Comparison of ENCODE assay signal across 13 cellular contexts in the genomic region with DNA sequence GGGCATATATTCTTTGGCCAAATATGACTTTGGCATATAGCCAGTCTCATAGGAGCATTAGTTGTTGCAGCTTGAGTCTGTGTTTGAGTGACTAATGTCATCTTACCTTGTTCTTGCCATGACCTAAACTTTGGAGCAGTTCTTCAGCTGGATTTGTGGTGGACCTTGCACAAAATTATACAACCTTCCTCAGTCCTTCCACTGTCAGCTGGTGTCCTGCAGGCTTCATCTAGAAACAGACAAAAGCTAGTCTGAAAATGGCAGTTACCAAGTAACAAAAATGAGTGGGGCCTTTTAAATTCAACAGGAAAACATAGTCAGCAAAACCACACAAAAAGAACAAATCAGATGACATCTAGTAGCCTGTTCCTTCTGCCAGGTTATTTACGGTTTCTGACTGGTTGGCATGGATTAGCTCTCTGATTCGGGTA. TPM values are rescaled to one million over a fixed set of nuclear protein-coding genes. Genes with fewer than 3 reads are reported as not detected.
DNase-seq lines count a peak whose midpoint lies in the region; ATAC-seq and TF ChIP-seq lines count a peak whose summit lies in the region.
"Had no signal": no experiment of that assay in that cellular context is flagged by ENCODE, and none has a peak within 500 bp of the region (broad histone marks: within the 10 kb centered on the region; RNA-seq: fewer than 3 reads in every experiment).

No MANE protein-coding gene starts in this region.

- H3K4me3 Mint-ChIP-seq in osteocyte (ENCODE audit: unreplicated experiment) = no peak overlapping the region
- H3K4me3 Mint-ChIP-seq: central memory CD8-positive, alpha-beta T cell; IgD-negative memory B cell had no signal

- TF ChIP-seq CTCF in osteocyte (IDR thresholded peaks at IDR 0.05) = no peak
- TF ChIP-seq CTCF in brain microvascular endothelial cell (IDR thresholded peaks at IDR 0.05; ENCODE audit: low read depth, low read length, missing control alignments) = no peak

- H3K27me3 ChIP-seq in ACC112 (ENCODE audit: insufficient read depth, low read length) = no peaks in the 10 kb centered on the region
- no peaks in the 10 kb centered on the region for H3K27me3 ChIP-seq in brain microvascular endothelial cell (replicated peaks)

- in situ Hi-C loops in brain microvascular endothelial cell (cut with HindIII; ENCODE audit: low pct_ligation_motif_present, low sequenced_read_pairs) = no loop called here

- no peak overlapping the region for H3K4me3 ChIP-seq in ACC112 (ENCODE audit: low read depth, low read length)
- H3K4me3 ChIP-seq in brain microvascular endothelial cell (ENCODE audit: low read depth, low read length) = no peak overlapping the region
- H3K4me3 ChIP-seq: lower lobe of right lung had no signal

- intact Hi-C loops in sciatic nerve (cut with DNase I) = no loop called here

- no peak overlapping the region for H2AFZ ChIP-seq in ACC112 (ENCODE audit: low read length, unreplicated experiment)

- H3K4me1 Mint-ChIP-seq in osteocyte (ENCODE audit: unreplicated experiment) = peaks cover 36% of the 10 kb centered on the region
- H3K4me1 Mint-ChIP-seq: central memory CD8-positive, alpha-beta T cell; IgD-negative memory B cell had no signal

- no peaks in the 10 kb centered on the region for H3K27me3 Mint-ChIP-seq in osteocyte (ENCODE audit: unreplicated experiment)

- no peaks in the 10 kb centered on the region for H3K36me3 ChIP-seq in ACC112 (ENCODE audit: insufficient read depth, low read length)
- no peaks in the 10 kb centered on the region for H3K36me3 ChIP-seq in brain microvascular endothelial cell (replicated peaks)
- H3K36me3 ChIP-seq: lower lobe of right lung had no signal

- H3K4me1 ChIP-seq in ACC112 (ENCODE audit: control insufficient read depth, insufficient read depth, low read length, unreplicated experiment) = peaks cover 45% of the 10 kb centered on the region

- DNase-seq in RPMI8226 (peak; percentile 4), epithelial cell of prostate (ENCODE audit: low read depth, low spot score) (peak; percentile 37), osteocyte (ENCODE audit: extremely low spot score, unreplicated experiment) (no peak), brain microvascular endothelial cell (no peak), ecto neural progenitor cell (ENCODE audit: low spot score) (no peak), sciatic nerve (ENCODE audit: low spot score) (no peak)
- no peak for DNase-seq in activated CD4-positive, alpha-beta T cell treated with anti-CD3 and anti-CD28 coated beads, Interleukin-2, amount 50 U/mL, for 1 hour
- DNase-seq: lower lobe of right lung; stimulated activated CD4-positive, alpha-beta T cell treated with anti-CD3 and anti-CD28 coated beads, Interleukin-12 subunit alpha, Interleukin-12 subunit beta, amount 100 ng/mL, for 4 hours; substantia nigra had no signal

- peak overlapping the region; percentile 54 for H3K27ac Mint-ChIP-seq in osteocyte (ENCODE audit: unreplicated experiment)
- H3K27ac Mint-ChIP-seq: IgD-negative memory B cell had no signal

- ATAC-seq in sciatic nerve = no peak
- ATAC-seq: lower lobe of right lung had no signal

- H3K27ac ChIP-seq in ACC112 (ENCODE audit: low read depth, low read length) (peak overlapping the region; percentile 38), epithelial cell of prostate (peak overlapping the region; percentile 81), brain microvascular endothelial cell (no peak overlapping the region)
- H3K27ac ChIP-seq: lower lobe of right lung had no signal

- H3K36me3 Mint-ChIP-seq in osteocyte (ENCODE audit: unreplicated experiment) = no peaks in the 10 kb centered on the region

- peaks cover 4% of the 10 kb centered on the region for H3K9me3 Mint-ChIP-seq in osteocyte (ENCODE audit: unreplicated experiment)
- H3K9me3 Mint-ChIP-seq: central memory CD8-positive, alpha-beta T cell had no signal

- no peaks in the 10 kb centered on the region for H3K79me2 ChIP-seq in ACC112 (ENCODE audit: control insufficient read depth, insufficient read depth, low read length, unreplicated experiment)

RNA-seq across cellular contexts. Expression of a gene that starts 59.5 kb away (rescaled TPM):
- 21.9 and 22.1 TPM in 2 replicates for total RNA-seq in osteocyte
- total RNA-seq in sciatic nerve = 27.1 TPM

Comparison
In these comparisons a context has a peak if more than half of its experiments do, and no peak if none do; other contexts are left out.
1. DNase-seq: peak in RPMI8226 (single experiment) and epithelial cell of prostate (single experiment); none in osteocyte (single experiment), brain microvascular endothelial cell (single experiment), ecto neural progenitor cell (single experiment), sciatic nerve (single experiment) and activated CD4-positive, alpha-beta T cell treated with anti-CD3 and anti-CD28 coated beads, Interleukin-2, amount 50 U/mL, for 1 hour (single experiment).